ENCODE assay signal across 20 cellular contexts in the genomic region with DNA sequence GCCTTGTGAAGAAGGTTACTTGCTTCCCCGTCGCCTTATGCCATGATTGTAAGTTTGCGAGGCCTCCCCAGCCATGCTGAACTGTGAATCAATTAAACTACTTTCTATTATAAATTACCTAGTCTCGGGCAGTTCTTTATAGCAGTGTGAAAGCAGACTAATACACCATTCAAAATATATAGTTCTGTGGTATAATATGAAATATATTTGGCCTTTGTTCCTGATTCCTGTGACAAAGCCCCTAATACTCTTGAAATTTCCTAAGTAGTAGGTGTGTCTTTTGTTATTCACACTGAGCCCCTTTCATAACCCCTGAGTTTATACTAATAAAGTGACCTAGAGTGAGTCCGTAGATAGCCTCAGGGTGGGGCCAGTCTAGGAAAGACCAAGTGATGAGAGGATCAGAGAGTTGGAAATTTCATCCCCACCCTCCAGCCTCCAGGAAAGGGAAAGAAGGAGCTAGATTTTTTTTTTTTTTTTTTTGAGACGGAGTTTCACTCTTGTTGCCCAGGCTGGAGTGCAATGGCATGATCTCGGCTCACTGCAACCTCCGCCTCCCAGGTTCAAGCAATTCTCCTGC. TPM values are rescaled to one million over a fixed set of nuclear protein-coding genes. Genes with fewer than 3 reads are reported as not detected.
DNase-seq lines count a peak whose midpoint lies in the region; ATAC-seq and TF ChIP-seq lines count a peak whose summit lies in the region.
"Had no signal": no experiment of that assay in that cellular context is flagged by ENCODE, and none has a peak within 500 bp of the region (broad histone marks: within the 10 kb centered on the region; RNA-seq: fewer than 3 reads in every experiment).

No MANE protein-coding gene starts in this region.

- H3K4me1 ChIP-seq in GM23338 (ENCODE audit: insufficient read depth), result peaks cover 14% of the 10 kb centered on the region; the same call in 1 of the 2 replicates
- H3K4me1 ChIP-seq in HEK293 (ENCODE audit: control insufficient read depth, insufficient read depth, low read length), result no peaks in the 10 kb centered on the region
- H3K4me1 ChIP-seq in neuronal stem cell (ENCODE audit: control insufficient read depth in 2 of 2, insufficient read depth in 1 of 2, low read depth in 1 of 2, low read length in 2 of 2), result no peaks in the 10 kb centered on the region
- H3K4me1 ChIP-seq: BLaER1 had no signal

- H3K9me3 ChIP-seq in HEK293 (ENCODE audit: control insufficient read depth, insufficient read depth, low read depth, low read length) (no peaks in the 10 kb centered on the region), neuronal stem cell (replicated peaks in 1 of 2; ENCODE audit: control insufficient read depth in 2 of 2, insufficient read depth in 1 of 2, low read depth in 1 of 2, low read length in 2 of 2) (no peaks in the 10 kb centered on the region)
- H3K9me3 ChIP-seq: BLaER1 had no signal

- no peak for TF ChIP-seq CTCF in GM23338 (conservative IDR thresholded peaks at IDR 0.05; ENCODE audit: low read depth in 2 of 2)
- no peak for TF ChIP-seq CTCF in HEK293 (tag by site-specific recombination; IDR thresholded peaks at IDR 0.05)

- H3K36me3 ChIP-seq in GM23338 (ENCODE audit: insufficient read depth), result no peaks in the 10 kb centered on the region
- no peaks in the 10 kb centered on the region; a peak in 1 of 3 replicates for H3K36me3 ChIP-seq in HEK293 (ENCODE audit: control insufficient read depth in 2 of 2, insufficient read depth in 1 of 2, low read length in 2 of 2)
- no peaks in the 10 kb centered on the region for H3K36me3 ChIP-seq in neuronal stem cell (replicated peaks in 1 of 2; ENCODE audit: control insufficient read depth in 2 of 2, insufficient read depth in 2 of 2, low read length in 2 of 2)
- H3K36me3 ChIP-seq: BLaER1 had no signal

- no peak overlapping the region for H3K23ac ChIP-seq in neuronal stem cell (ENCODE audit: low read depth, low read length, poor library complexity)

- no peaks in the 10 kb centered on the region for H3K27me3 Mint-ChIP-seq in activated naive CD4-positive, alpha-beta T cell treated with anti-CD3 and anti-CD28 coated beads, Interleukin-2, amount 50 U/mL, for 24 hours
- no peaks in the 10 kb centered on the region for H3K27me3 Mint-ChIP-seq in GM23338 (ENCODE audit: insufficient read depth, low read depth, poor library complexity)
- H3K27me3 Mint-ChIP-seq: B cell; CD4-positive, alpha-beta T cell; CD8-positive, alpha-beta memory T cell had no signal

- H3K79me2 ChIP-seq in GM23338 (replicated peaks; ENCODE audit: insufficient read depth), result peaks cover 14% of the 10 kb centered on the region

- no peaks in the 10 kb centered on the region for H3K79me1 ChIP-seq in neuronal stem cell (ENCODE audit: low read depth, low read length)

- no CpG with 5 or more reads among the region's 8 CpGs for WGBS in neuronal stem cell (ENCODE audit: extremely low coverage in 2 of 2, insufficient read length in 2 of 2, insufficient replicate concordance in 1 of 2), 2 donors

- H3K27ac ChIP-seq in GM23338 (ENCODE audit: low read depth) (0 out of 2 replicates have a peak overlapping the region, but pooled peaks have one; percentile 17), HEK293 (ENCODE audit: extremely low read depth, low read depth, low read length) (no peak overlapping the region), neuronal stem cell (replicated peaks; ENCODE audit: low read length) (no peak overlapping the region)
- H3K27ac ChIP-seq: 22Rv1, BLaER1 had no signal

- H2AFZ ChIP-seq in GM23338, result no peak overlapping the region
- no peak overlapping the region for H2AFZ ChIP-seq in neuronal stem cell (ENCODE audit: low read length)

- no peak overlapping the region for H2BK120ac ChIP-seq in neuronal stem cell (ENCODE audit: low read depth, low read length)

- peak overlapping the region; percentile 38 for H3K14ac ChIP-seq in neuronal stem cell (ENCODE audit: low read length)

- peaks cover 14% of the 10 kb centered on the region for H3K4me1 Mint-ChIP-seq in activated naive CD4-positive, alpha-beta T cell treated with anti-CD3 and anti-CD28 coated beads, Interleukin-2, amount 50 U/mL, for 24 hours
- H3K4me1 Mint-ChIP-seq in GM23338, result peaks cover 13% of the 10 kb centered on the region

- no peak overlapping the region for H2BK12ac ChIP-seq in neuronal stem cell (ENCODE audit: low read length)

- no peak overlapping the region for H4K91ac ChIP-seq in neuronal stem cell (ENCODE audit: low read depth, low read length, poor library complexity)

- no peak for ATAC-seq in GM23338
- ATAC-seq: HCT116 had no signal

- H3K4me3 ChIP-seq in GM23338 (no peak overlapping the region), HEK293 (ENCODE audit: low read depth, low read length) (no peak overlapping the region), neuronal stem cell (ENCODE audit: low read length in 2 of 2) (no peak overlapping the region)
- H3K4me3 ChIP-seq: BLaER1 had no signal

- H3K9me2 ChIP-seq in GM23338 (ENCODE audit: insufficient read depth), result no peaks in the 10 kb centered on the region

- H4K20me1 ChIP-seq in GM23338 (replicated peaks; ENCODE audit: insufficient read depth), result no peaks in the 10 kb centered on the region
- H4K20me1 ChIP-seq: BLaER1 had no signal

- H3K4ac ChIP-seq in neuronal stem cell (ENCODE audit: low read length), result no peak overlapping the region

- H4K8ac ChIP-seq in neuronal stem cell (ENCODE audit: low read depth, low read length), result no peak overlapping the region

- H3K4me2 ChIP-seq in GM23338 (no peak overlapping the region), neuronal stem cell (ENCODE audit: insufficient read depth, low read length, poor library complexity, severe bottlenecking) (no peak overlapping the region)
- H3K4me2 ChIP-seq: BLaER1 had no signal

- H2AK5ac ChIP-seq in neuronal stem cell (ENCODE audit: low read depth, low read length), result no peak overlapping the region

- no peak overlapping the region for H2BK15ac ChIP-seq in neuronal stem cell (ENCODE audit: low read length)

- H3K9me3 Mint-ChIP-seq in activated naive CD4-positive, alpha-beta T cell treated with anti-CD3 and anti-CD28 coated beads, Interleukin-2, amount 50 U/mL, for 24 hours, result no peaks in the 10 kb centered on the region
- H3K9me3 Mint-ChIP-seq in GM23338, result no peaks in the 10 kb centered on the region
- H3K9me3 Mint-ChIP-seq: CD4-positive, alpha-beta T cell; CD8-positive, alpha-beta memory T cell; HFFc6 had no signal

- H3K4me3 Mint-ChIP-seq in activated naive CD4-positive, alpha-beta T cell treated with anti-CD3 and anti-CD28 coated beads, Interleukin-2, amount 50 U/mL, for 24 hours, result no peak overlapping the region
- no peak overlapping the region for H3K4me3 Mint-ChIP-seq in GM23338
- H3K4me3 Mint-ChIP-seq: B cell; CD14-positive monocyte; CD4-positive, alpha-beta T cell; CD8-positive, alpha-beta memory T cell; HFFc6 had no signal

- POLR2A ChIA-PET in HEK293 (lab: Yijun Ruan, JAX), result interaction anchor here (0.7 kb wide), 1 partner anchor 951 kb away, joined by 5 read pairs; no protein-coding TSS in a partner anchor

- peaks cover 10% of the 10 kb centered on the region for H3K36me3 Mint-ChIP-seq in activated naive CD4-positive, alpha-beta T cell treated with anti-CD3 and anti-CD28 coated beads, Interleukin-2, amount 50 U/mL, for 24 hours
- no peaks in the 10 kb centered on the region; the same call in 2 of the 3 replicates for H3K36me3 Mint-ChIP-seq in GM23338 (ENCODE audit: low read depth)
- H3K36me3 Mint-ChIP-seq: CD14-positive monocyte had no signal

- H3F3A ChIP-seq in GM23338 (replicated peaks; ENCODE audit: low read depth), result no peaks in the 10 kb centered on the region

- CTCF ChIA-PET in HEK293 (lab: Yijun Ruan, JAX), result no interaction called here

- H2BK5ac ChIP-seq in neuronal stem cell (ENCODE audit: low read length), result no peak overlapping the region

- no peaks in the 10 kb centered on the region for H3K27me3 ChIP-seq in GM23338 (ENCODE audit: insufficient read depth)
- no peaks in the 10 kb centered on the region for H3K27me3 ChIP-seq in neuronal stem cell (ENCODE audit: control insufficient read depth in 3 of 3, insufficient read depth in 3 of 3, low read depth in 1 of 3, low read length in 3 of 3)
- H3K27me3 ChIP-seq: BLaER1 had no signal

- no peak overlapping the region for H3K9ac ChIP-seq in neuronal stem cell (ENCODE audit: low read depth, low read length, poor library complexity)
- H3K9ac ChIP-seq: BLaER1 had no signal

- DNase-seq in activated naive CD4-positive, alpha-beta T cell treated with Interleukin-2 at 50 U/mL for 16 hours, result no peak
- DNase-seq in GM23338 (ENCODE audit: low spot score) (no peak), neuronal stem cell (ENCODE audit: low spot score) (no peak), UCSD-AML1 (lab: John Stamatoyannopoulos, UW; ENCODE audit: unreplicated experiment) (no peak), DMS114 treated with DMSO at 0.1 percent for 48 hours (lab: John Stamatoyannopoulos, UW; ENCODE audit: unreplicated experiment) (no peak)
- DNase-seq: CD4-positive, alpha-beta T cell; CD8-positive, alpha-beta memory T cell; DMS 273 treated with DMSO at 0.1 percent for 48 hours; DMS53; DMS79 treated with DMSO at 0.1 percent for 48 hours; GF-D8; GOT3; HFFc6 had no signal

- H3K18ac ChIP-seq in neuronal stem cell (ENCODE audit: low read length), result no peak overlapping the region

- peak overlapping the region; percentile 35 for H3K27ac Mint-ChIP-seq in activated naive CD4-positive, alpha-beta T cell treated with anti-CD3 and anti-CD28 coated beads, Interleukin-2, amount 50 U/mL, for 24 hours
- no peak overlapping the region for H3K27ac Mint-ChIP-seq in GM23338
- H3K27ac Mint-ChIP-seq: B cell; CD4-positive, alpha-beta T cell; HFFc6 had no signal

TF ChIP-seq in GM23338, 12 proteins besides CTCF, POLR2A, EP300 and RAD21 (continues in another document):
- no peak for TF ChIP-seq POLR2AphosphoS5 (IDR thresholded peaks at IDR 0.05; ENCODE audit: low read depth)
- TF ChIP-seq JUNB (IDR thresholded peaks at IDR 0.05; ENCODE audit: unreplicated experiment), result no peak
- TF ChIP-seq NANOG (IDR thresholded peaks at IDR 0.05; ENCODE audit: borderline replicate concordance), result no peak

TF ChIP-seq in HEK293, 187 proteins besides CTCF, POLR2A, EP300 and RAD21:
- 0 out of 2 replicates have a peak, but pooled peaks have one; percentile 0 for TF ChIP-seq MZF1 (tag by site-specific recombination; IDR thresholded peaks at IDR 0.05; ENCODE audit: borderline replicate concordance)
- no peak for TF ChIP-seq KLF7 (tag by site-specific recombination; IDR thresholded peaks at IDR 0.05; ENCODE audit: borderline replicate concordance)

RNA-seq across cellular contexts. Expression of gene STRN3, which starts 19.4 kb away (rescaled TPM):
- 39.0 and 40.6 TPM in 2 replicates for total RNA-seq in GM23338 (2014; rRNA removed; shearing (Covaris generic))
- 28.3 and 35.0 TPM in 2 replicates for polyA plus RNA-seq in GM23338 (2016; fragmentation: Nextera tagmentation; extraction: Ambion mirVana)
- 25.3 TPM for polyA plus RNA-seq in neuronal stem cell (2013, experiment 1 of 2)
- polyA plus RNA-seq in neuronal stem cell (2013, experiment 2 of 2), result 24.7 TPM

RNA-seq across cellular contexts. Expression of gene AP4S1, which starts 20.1 kb away (rescaled TPM):
- total RNA-seq in GM23338 (2014; rRNA removed; shearing (Covaris generic)), result 13.4 and 25.9 TPM in 2 replicates
- polyA plus RNA-seq in GM23338 (2016; fragmentation: Nextera tagmentation; extraction: Ambion mirVana), result 13.3 and 15.7 TPM in 2 replicates
- polyA plus RNA-seq in neuronal stem cell (2013, experiment 1 of 2), result 4.8 TPM
- 5.4 TPM for polyA plus RNA-seq in neuronal stem cell (2013, experiment 2 of 2)
